Comparison of ENCODE assay signal across 9 cellular contexts in the genomic region with DNA sequence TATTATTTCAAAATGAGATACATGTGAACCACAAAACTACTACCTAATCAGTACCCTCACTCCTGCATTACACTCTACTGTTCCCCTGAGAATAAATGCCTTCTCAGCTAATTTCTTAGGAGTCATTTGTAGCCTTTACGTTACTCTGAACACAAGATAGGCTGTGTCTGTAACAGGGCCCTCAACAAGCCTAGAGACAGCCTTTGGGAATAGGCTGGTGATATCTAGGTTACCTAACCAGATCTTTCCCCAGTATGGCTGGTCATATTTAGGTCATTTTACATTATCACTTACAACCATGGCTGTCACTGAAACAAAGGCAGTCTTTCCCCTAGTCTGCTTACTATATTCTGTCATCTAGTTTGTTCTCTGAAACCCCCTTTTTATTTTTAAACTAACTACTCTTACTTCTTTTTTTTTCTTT. TPM values are rescaled to one million over a fixed set of nuclear protein-coding genes. Genes with fewer than 3 reads are reported as not detected.
A peak's percentile ranks its signal among the peaks of the same experiment; 100 is the strongest.
DNase-seq lines count a peak whose midpoint lies in the region; ATAC-seq, FAIRE-seq and TF ChIP-seq lines count a peak whose summit lies in the region.
"Had no signal": no experiment of that assay in that cellular context is flagged by ENCODE, and none has a peak within 500 bp of the region (broad histone marks: within the 10 kb centered on the region; RNA-seq: fewer than 3 reads in every experiment).

No MANE protein-coding gene starts in this region.

- peaks cover 73% of the 10 kb centered on the region for H3K36me3 Mint-ChIP-seq in activated CD4-positive, alpha-beta memory T cell treated with anti-CD3 and anti-CD28 coated beads, Interleukin-2, amount 10 ng/mL, durations not matched to agents 7 days and 5 days (ENCODE audit: low read depth)

- H3F3A ChIP-seq in smooth muscle cell (ENCODE audit: low read depth) = no peaks in the 10 kb centered on the region

- no peaks in the 10 kb centered on the region for H3K79me2 ChIP-seq in smooth muscle cell (ENCODE audit: low read depth)

- no peak for ATAC-seq in A549
- ATAC-seq in GM19351 (IDR thresholded peaks at IDR 0.05; ENCODE audit: unreplicated experiment) = peak; percentile 43
- peak; percentile 55 for ATAC-seq in HG03097 (IDR thresholded peaks at IDR 0.05; ENCODE audit: low FRiP score, unreplicated experiment)
- no peak for ATAC-seq in GM21717 (IDR thresholded peaks at IDR 0.05; ENCODE audit: unreplicated experiment)

- TF ChIP-seq CTCF in A549 (IDR thresholded peaks at IDR 0.05) = no peak
- TF ChIP-seq CTCF in smooth muscle cell (IDR thresholded peaks at IDR 0.05; ENCODE audit: borderline replicate concordance, insufficient read depth, poor library complexity, severe bottlenecking) = no peak

- H2AFZ ChIP-seq in smooth muscle cell (ENCODE audit: low read depth) = no peak overlapping the region

- no peaks in the 10 kb centered on the region for H4K20me1 ChIP-seq in smooth muscle cell (ENCODE audit: low read depth)

- H3K4me1 Mint-ChIP-seq in activated CD4-positive, alpha-beta memory T cell treated with anti-CD3 and anti-CD28 coated beads, Interleukin-2, amount 10 ng/mL, durations not matched to agents 7 days and 5 days = peaks cover 61% of the 10 kb centered on the region

- CTCF ChIA-PET in A549 (lab: Yijun Ruan, JAX) = no interaction called here
- CTCF ChIA-PET in activated CD4-positive, alpha-beta memory T cell treated with anti-CD3 and anti-CD28 coated beads, Interleukin-2, amount 10 ng/mL, durations not matched to agents 7 days and 5 days (lab: Charles Lee) = interaction anchor here (1.1 to 2.5 kb wide), 6 partner anchors 8 to 118 kb away, joined by 3 to 27 read pairs (median 4); a partner anchor contains a TSS

- H3K4me1 ChIP-seq in A549 = no peaks in the 10 kb centered on the region
- no peaks in the 10 kb centered on the region for H3K4me1 ChIP-seq in smooth muscle cell (ENCODE audit: low read depth)

- no peaks in the 10 kb centered on the region for H3K27me3 Mint-ChIP-seq in activated CD4-positive, alpha-beta memory T cell treated with anti-CD3 and anti-CD28 coated beads, Interleukin-2, amount 10 ng/mL, durations not matched to agents 7 days and 5 days

- TF ChIP-seq EP300 in A549 (IDR thresholded peaks at IDR 0.05) = no peak

- no peak for TF ChIP-seq POLR2A in A549 (IDR thresholded peaks at IDR 0.05; ENCODE audit: low read length)

- FAIRE-seq in A549 (lab: Jason Lieb, UNC) = no peak

- H3K4me3 ChIP-seq in A549 (no peak overlapping the region), smooth muscle cell (no peak overlapping the region)

- H3K9me3 Mint-ChIP-seq in activated CD4-positive, alpha-beta memory T cell treated with anti-CD3 and anti-CD28 coated beads, Interleukin-2, amount 10 ng/mL, durations not matched to agents 7 days and 5 days = peaks cover 2% of the 10 kb centered on the region

- TF ChIP-seq RAD21 in A549 (conservative IDR thresholded peaks at IDR 0.05 in 1 of 2, IDR thresholded peaks at IDR 0.05 in 1 of 2) = no peak

- WGBS in A549 (ENCODE audit: missing lambda C conversion rate) = 95% methylated on average over 1 of the region's 1 CpG
- WGBS in smooth muscle cell (ENCODE audit: low lambda C conversion rate) = 94% methylated on average over 1 of the region's 1 CpG

- H3K9ac ChIP-seq in smooth muscle cell (ENCODE audit: low read depth) = no peak overlapping the region

- H3K4me3 Mint-ChIP-seq in activated CD4-positive, alpha-beta memory T cell treated with anti-CD3 and anti-CD28 coated beads, Interleukin-2, amount 10 ng/mL, durations not matched to agents 7 days and 5 days = peak overlapping the region; percentile 43

- POLR2A ChIA-PET in A549 (lab: Yijun Ruan, JAX) = no interaction called here
- POLR2A ChIA-PET in activated CD4-positive, alpha-beta memory T cell treated with anti-CD3 and anti-CD28 coated beads, Interleukin-2, amount 10 ng/mL, durations not matched to agents 7 days and 5 days (lab: Charles Lee) = interaction anchor here (0.7 to 8.0 kb wide), 14 partner anchors 8 to 261 kb away, joined by 3 to 337 read pairs (median 4); a partner anchor contains a TSS

- H3K27ac ChIP-seq in A549 (no peak overlapping the region), smooth muscle cell (ENCODE audit: low read depth) (no peak overlapping the region)

- H3K27ac Mint-ChIP-seq in activated CD4-positive, alpha-beta memory T cell treated with anti-CD3 and anti-CD28 coated beads, Interleukin-2, amount 10 ng/mL, durations not matched to agents 7 days and 5 days = peak overlapping the region; percentile 87

- H3K9me3 ChIP-seq in A549 (no peaks in the 10 kb centered on the region), smooth muscle cell (replicated peaks; ENCODE audit: low read depth) (no peaks in the 10 kb centered on the region)

- no peak for DNase-seq in A549 (ENCODE audit: low read depth in 1 of 2, low spot score in 1 of 2)
- no peak for DNase-seq in activated CD4-positive, alpha-beta memory T cell treated with anti-CD3 and anti-CD28 coated beads, Interleukin-2, amount 10 ng/mL, durations not matched to agents 7 days and 5 days
- no peak for DNase-seq in hypothalamus (lab: John Stamatoyannopoulos, UW)
- no peak for DNase-seq in smooth muscle cell (lab: John Stamatoyannopoulos, UW; ENCODE audit: unreplicated experiment)
- no peak for DNase-seq in NK-92 treated with Interleukin-12 subunit alpha and Interleukin-12 subunit beta, amount 100 ng/mL, for 24 hours (lab: John Stamatoyannopoulos, UW)
- DNase-seq: C1 segment of cervical spinal cord had no signal

- no peak overlapping the region for H3K4me2 ChIP-seq in A549
- no peak overlapping the region for H3K4me2 ChIP-seq in smooth muscle cell

- H3K27me3 ChIP-seq in smooth muscle cell (ENCODE audit: low read depth) = no peaks in the 10 kb centered on the region

- peaks cover 4% of the 10 kb centered on the region for H3K36me3 ChIP-seq in smooth muscle cell (ENCODE audit: low read depth)

TF ChIP-seq in A549, 52 proteins besides CTCF, POLR2A, EP300 and RAD21:
- TF ChIP-seq SMC3 (IDR thresholded peaks at IDR 0.05) (no peak), MAFK (IDR thresholded peaks at IDR 0.05; ENCODE audit: partially characterized antibody) (peak; percentile 37)
TF ChIP-seq in A549: peak in this region for 1.

RNA-seq across cellular contexts. Expression of a gene that starts 14.2 kb away (rescaled TPM):
- polyA plus RNA-seq in A549 (2011; rRNA removed) (30.5 and 40.4 TPM in 2 replicates), A549 (2017; fragmentation: RNase III; extraction: RNeasy Plus Mini Kit Qiagen cat#74134 plus additional on column Dnase treatment) (13.5 to 15.6 TPM (median 14.7 TPM) in 3 replicates), smooth muscle cell (7.6 and 17.5 TPM in 2 replicates)
- 4.3 and 5.0 TPM in 2 replicates for polyA plus RNA-seq in A549 (2012; cell fraction: cytosol; rRNA removed)
- polyA plus RNA-seq in A549 (2012; cell fraction: nucleus; rRNA removed) = 8.1 and 12.0 TPM in 2 replicates
- 56.0 and 81.3 TPM in 2 replicates for polyA minus RNA-seq in A549 (2011; rRNA and poly(A)+ RNA removed)
- 100 to 1,000 TPM; 130 to 144 TPM for total RNA-seq in activated CD4-positive, alpha-beta memory T cell treated with anti-CD3 and anti-CD28 coated beads, Interleukin-2, amount 10 ng/mL, durations not matched to agents 7 days and 5 days
- 56.4 and 64.6 TPM in 2 replicates for total RNA-seq in smooth muscle cell

RNA-seq across cellular contexts. Expression of a gene that starts 14.6 kb away (rescaled TPM):
- polyA plus RNA-seq in A549 (2011; rRNA removed) (8.0 and 9.3 TPM in 2 replicates), A549 (2017; fragmentation: RNase III; extraction: RNeasy Plus Mini Kit Qiagen cat#74134 plus additional on column Dnase treatment) (3.8 to 4.8 TPM (median 4.6 TPM) in 3 replicates), smooth muscle cell (6.2 and 8.6 TPM in 2 replicates)
- polyA plus RNA-seq in A549 (2012; cell fraction: cytosol; rRNA removed) = 1.4 and 1.6 TPM in 2 replicates
- 1.4 and 1.7 TPM in 2 replicates for polyA plus RNA-seq in A549 (2012; cell fraction: nucleus; rRNA removed)
- polyA minus RNA-seq in A549 (2011; rRNA and poly(A)+ RNA removed) = 8.9 and 10.6 TPM in 2 replicates
- total RNA-seq in activated CD4-positive, alpha-beta memory T cell treated with anti-CD3 and anti-CD28 coated beads, Interleukin-2, amount 10 ng/mL, durations not matched to agents 7 days and 5 days = 10 to 100 TPM; 36.1 to 40.9 TPM
- total RNA-seq in smooth muscle cell = 21.5 and 26.7 TPM in 2 replicates

Comparison
In these comparisons a context has a peak if more than half of its experiments do, and no peak if none do; other contexts are left out.
1. ATAC-seq: peak in GM19351 (single experiment) and HG03097 (single experiment); none in A549 (0 of 2) and GM21717 (single experiment).